17 cellular contexts compared by ENCODE assay signal in the genomic region with DNA sequence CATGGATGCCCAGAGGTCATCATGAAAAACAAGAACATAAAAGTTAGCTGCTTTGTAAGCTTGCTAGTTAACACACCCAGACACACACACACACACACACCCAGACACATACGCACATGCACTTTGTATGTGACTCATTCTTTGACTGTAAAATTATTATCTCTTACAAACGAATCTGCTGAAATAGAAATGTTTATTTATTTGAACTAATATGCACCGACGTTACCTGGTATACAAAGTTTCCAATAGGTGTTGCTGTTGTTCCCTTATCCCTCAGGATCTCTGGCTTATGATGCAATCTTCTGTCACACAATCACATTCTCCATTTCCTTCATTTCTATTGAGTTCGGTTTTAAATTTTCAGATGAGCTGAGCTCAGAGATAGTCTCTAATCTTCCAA.
DNase-seq lines count a peak whose midpoint lies in the region; ATAC-seq and TF ChIP-seq lines count a peak whose summit lies in the region.
"Had no signal": no experiment of that assay in that cellular context is flagged by ENCODE, and none has a peak within 500 bp of the region (broad histone marks: within the 10 kb centered on the region; RNA-seq: fewer than 3 reads in every experiment).

No MANE protein-coding gene starts in this region.

- peaks cover 70% of the 10 kb centered on the region for H3K4me1 Mint-ChIP-seq in nephron
- H3K4me1 Mint-ChIP-seq: activated B cell treated with CpG ODN at 0.5 μM for 24 hours had no signal

- no peaks in the 10 kb centered on the region for H3K9me3 ChIP-seq in GM23248 (ENCODE audit: low read depth)
- H3K9me3 ChIP-seq: lower lobe of right lung had no signal

- no peak for ATAC-seq in HG02763 (IDR thresholded peaks at IDR 0.05; ENCODE audit: unreplicated experiment)
- no peak for ATAC-seq in HG03135 (IDR thresholded peaks at IDR 0.05; ENCODE audit: unreplicated experiment)
- ATAC-seq: activated T-helper 17 cell treated with anti-CD3 and anti-CD28 coated beads, Interleukin-2, amount 50 U/mL, for 72 hours; lower lobe of right lung; naive thymus-derived CD4-positive, alpha-beta T cell; T-helper 17 cell had no signal

- H3K36me3 Mint-ChIP-seq in nephron (ENCODE audit: low read depth) = no peaks in the 10 kb centered on the region

- DNase-seq in GM23248 = peak; percentile 13
- peak; percentile 27 for DNase-seq in M059J (ENCODE audit: low read depth)
- DNase-seq in epithelial cell of prostate (ENCODE audit: low read depth, low spot score) = no peak
- no peak for DNase-seq in NCI-H1105 treated with DMSO at 0.1 percent for 48 hours (lab: John Stamatoyannopoulos, UW)
- DNase-seq: activated B cell treated with CpG ODN at 0.5 μM for 24 hours; COR-L47; dorsolateral prefrontal cortex; lower lobe of right lung; naive thymus-derived CD4-positive, alpha-beta T cell; NCI-H187; stimulated activated CD4-positive, alpha-beta T cell treated with anti-CD3 and anti-CD28 coated beads, Interleukin-4, amount 100 ng/mL, for 24 hours; T-helper 17 cell had no signal

- H4K20me1 ChIP-seq in GM23248 (ENCODE audit: insufficient read depth) = no peaks in the 10 kb centered on the region

- 65 to 70% methylated on average over 5 of the region's 5 CpGs for WGBS in GM23248 (ENCODE audit: low coverage in 1 of 2, low lambda C conversion rate in 2 of 2, missing lambda C conversion rate in 2 of 2), 2 experiments

- H3K27ac ChIP-seq in GM23248 = no peak overlapping the region
- H3K27ac ChIP-seq in epithelial cell of prostate = peak overlapping the region; percentile 53
- H3K27ac ChIP-seq: lower lobe of right lung had no signal

- peak overlapping the region in 2 of 3 experiments; percentile 0 to 30 for H3K27ac Mint-ChIP-seq in nephron
- H3K27ac Mint-ChIP-seq: activated B cell treated with CpG ODN at 0.5 μM for 24 hours; activated T-helper 17 cell treated with anti-CD3 and anti-CD28 coated beads, Interleukin-2, amount 50 U/mL, for 72 hours; naive thymus-derived CD4-positive, alpha-beta T cell; T-helper 17 cell had no signal

- H2AFZ ChIP-seq in GM23248 = no peak overlapping the region

- TF ChIP-seq CTCF in nephron (IDR thresholded peaks at IDR 0.05; ENCODE audit: unreplicated experiment in 3 of 3) = no peak

- H3F3A ChIP-seq in GM23248 (ENCODE audit: insufficient read depth) = no peaks in the 10 kb centered on the region

- H3K36me3 ChIP-seq in GM23248 (ENCODE audit: low read depth) = no peaks in the 10 kb centered on the region
- H3K36me3 ChIP-seq: lower lobe of right lung had no signal

- H3K9me2 ChIP-seq in GM23248 (ENCODE audit: insufficient read depth) = no peaks in the 10 kb centered on the region

- no peaks in the 10 kb centered on the region for H3K27me3 Mint-ChIP-seq in nephron (ENCODE audit: low read depth)
- H3K27me3 Mint-ChIP-seq: activated T-helper 17 cell treated with anti-CD3 and anti-CD28 coated beads, Interleukin-2, amount 50 U/mL, for 72 hours; T-helper 17 cell had no signal

- H3K4me2 ChIP-seq in GM23248 (ENCODE audit: unreplicated experiment) = no peak overlapping the region
- H3K4me2 ChIP-seq: smooth muscle cell had no signal

- H3K4me1 ChIP-seq in GM23248 (ENCODE audit: insufficient read depth) = no peaks in the 10 kb centered on the region
- H3K4me1 ChIP-seq: lower lobe of right lung had no signal

- H3K9ac ChIP-seq in GM23248 = no peak overlapping the region

- in situ Hi-C loops in GM23248 (cut with MboI) = no loop called here

- no peak overlapping the region for H3K4me3 ChIP-seq in GM23248
- H3K4me3 ChIP-seq: dorsolateral prefrontal cortex, lower lobe of right lung, smooth muscle cell had no signal

- H3K4me3 Mint-ChIP-seq in nephron = no peak overlapping the region
- H3K4me3 Mint-ChIP-seq: activated B cell treated with CpG ODN at 0.5 μM for 24 hours; activated T-helper 17 cell treated with anti-CD3 and anti-CD28 coated beads, Interleukin-2, amount 50 U/mL, for 72 hours; naive thymus-derived CD4-positive, alpha-beta T cell; T-helper 17 cell had no signal

- H3K79me2 ChIP-seq in GM23248 (ENCODE audit: insufficient read depth) = no peaks in the 10 kb centered on the region

- H3K9me3 Mint-ChIP-seq in nephron = peaks cover 14% of the 10 kb centered on the region

- no peaks in the 10 kb centered on the region for H3K27me3 ChIP-seq in GM23248 (replicated peaks; ENCODE audit: insufficient read depth)
- H3K27me3 ChIP-seq: dorsolateral prefrontal cortex had no signal

Comparison
In these comparisons a context has a peak if more than half of its experiments do, and no peak if none do; other contexts are left out.
1. DNase-seq: peak in GM23248 (single experiment) and M059J (single experiment); none in epithelial cell of prostate (single experiment) and NCI-H1105 treated with DMSO at 0.1 percent for 48 hours (single experiment).